ENCODE assay signal across 26 cellular contexts in genomic region chr2:51413726-51414125, GRCh38.
"Had no signal": no experiment of that assay in that cellular context is flagged by ENCODE, and none has a peak within 500 bp of the region (broad histone marks: within the 10 kb centered on the region; RNA-seq: fewer than 3 reads in every experiment).

No MANE protein-coding gene starts in this region.

- H3K9me3 ChIP-seq: adrenal gland, body of pancreas, breast epithelium, MG63, Peyer's patch, SJSA1, SK-N-SH had no signal

- H3K27me3 ChIP-seq: adrenal gland, body of pancreas, breast epithelium, MG63, Peyer's patch, SJSA1 had no signal

- H3K4me2 ChIP-seq: SK-N-SH had no signal

- H3K4me3 ChIP-seq: adrenal gland, body of pancreas, breast epithelium, MG63, Peyer's patch, SJSA1 had no signal

- DNase-seq: activated CD4-positive, alpha-beta T cell treated with anti-CD3 and anti-CD28 coated beads, Interleukin-2, amount 10 ng/mL, durations not matched to agents 7 days and 5 days; activated CD4-positive, alpha-beta T cell treated with anti-CD3 and anti-CD28 coated beads, Interleukin-2, amount 50 U/mL, for 48 hours; activated CD8-positive, alpha-beta T cell treated with anti-CD3 and anti-CD28 coated beads, Interleukin-2, amount 10 ng/mL, durations not matched to agents 7 days and 5 days; activated naive CD4-positive, alpha-beta T cell; activated naive CD8-positive, alpha-beta T cell treated with anti-CD3 and anti-CD28 coated beads, Interleukin-2, amount 10 ng/mL, durations not matched to agents 7 days and 5 days; activated T-cell treated with anti-CD3 and anti-CD28 coated beads, Interleukin-2, amount 50 U/mL, for 24 hours; adrenal gland; aorta; body of pancreas; Karpas-422; KBM-7; MG63; NCI-H1048; NCI-H1105 treated with DMSO at 0.1 percent for 48 hours; NCI-H1436; NCI-H1694; NCI-H1930; NCI-H2081 treated with DMSO at 0.1 percent for 48 hours; NCI-H345; NCI-H524 treated with DMSO at 0.1 percent for 48 hours; Peyer's patch; RPMI8226; SHP77 treated with DMSO at 0.1 percent for 48 hours; SK-N-SH had no signal

- H3K9me2 ChIP-seq: SK-N-SH had no signal

- H3K4me1 ChIP-seq: adrenal gland, body of pancreas, breast epithelium, Peyer's patch, SJSA1 had no signal

- H3K27ac ChIP-seq: adrenal gland, body of pancreas, breast epithelium, Peyer's patch, SJSA1 had no signal

- H3K9ac ChIP-seq: SK-N-SH had no signal

- H3K36me3 ChIP-seq: adrenal gland, breast epithelium, MG63, Peyer's patch, SJSA1 had no signal

- ATAC-seq: activated CD8-positive, alpha-beta T cell treated with anti-CD3 and anti-CD28 coated beads, Interleukin-2, amount 10 ng/mL, durations not matched to agents 7 days and 5 days; body of pancreas had no signal
